In genomic region chr1:232591344-232591743, GRCh38 we compare ENCODE assay signal across 21 cellular contexts. TPM values are rescaled to one million over a fixed set of nuclear protein-coding genes. Genes with fewer than 3 reads are reported as not detected.
A peak's percentile ranks its signal among the peaks of the same experiment; 100 is the strongest.
DNase-seq lines count a peak whose midpoint lies in the region; ATAC-seq and TF ChIP-seq lines count a peak whose summit lies in the region.
"Had no signal": no experiment of that assay in that cellular context is flagged by ENCODE, and none has a peak within 500 bp of the region (broad histone marks: within the 10 kb centered on the region; RNA-seq: fewer than 3 reads in every experiment).

No MANE protein-coding gene starts in this region.

- H3F3A ChIP-seq in neural progenitor cell (ENCODE audit: low read depth), result peaks cover 18% of the 10 kb centered on the region

- no peak overlapping the region for H3K4me3 Mint-ChIP-seq in dendritic cell treated with granulocyte-macrophage colony-stimulating factor and Interleukin-4, amounts not matched to agents 40 ng/mL and 50 ng/mL, for 4 days
- no peak overlapping the region for H3K4me3 Mint-ChIP-seq in neural progenitor cell
- H3K4me3 Mint-ChIP-seq: activated naive CD8-positive, alpha-beta T cell treated with anti-CD3 and anti-CD28 coated beads, Interleukin-2, amount 50 U/mL, for 24 hours; activated T-helper 1 cell treated with anti-CD3 and anti-CD28 coated beads, Interleukin-12 subunit alpha, Interleukin-12 subunit beta, Interleukin-2, Interleukin-4 antibody, amounts not matched to agents 30 ng/mL and 10 ng/mL and 1 ng/mL, durations not matched to agents 14 hours and 24 hours and 36 hours; stimulated activated naive CD8-positive, alpha-beta T cell treated with anti-CD3 and anti-CD28 coated beads, Interleukin-15, Interleukin-2, amounts not matched to agents 100 ng/mL and 50 ng/mL, for 24 hours had no signal

- WGBS in right cardiac atrium, result 80% methylated on average over 3 of the region's 3 CpGs
- 79 to 98% methylated on average over 3 of the region's 3 CpGs for WGBS in upper lobe of left lung, 2 donors

- H3K9me3 Mint-ChIP-seq in dendritic cell treated with granulocyte-macrophage colony-stimulating factor and Interleukin-4, amounts not matched to agents 40 ng/mL and 50 ng/mL, for 4 days, result peaks cover 12% of the 10 kb centered on the region
- H3K9me3 Mint-ChIP-seq in neural progenitor cell, result peaks cover 7% of the 10 kb centered on the region

- no peak for DNase-seq in right cardiac atrium
- DNase-seq in cardiac septum (ENCODE audit: low spot score), result no peak
- peak; percentile 48 for DNase-seq in neural progenitor cell (ENCODE audit: low spot score)
- DNase-seq in upper lobe of left lung, result peak in 1 of 2 donors; percentile 22
- DNase-seq: ACHN; activated naive CD8-positive, alpha-beta T cell treated with anti-CD3 and anti-CD28 coated beads, Interleukin-2, amount 50 U/mL, for 24 hours; CD8-positive, alpha-beta memory T cell; EL; Kasumi-1; NCI-H1436 treated with DMSO at 0.1 percent for 48 hours; posterior cingulate gyrus; stimulated activated CD4-positive, alpha-beta T cell treated with anti-CD3 and anti-CD28 coated beads, Interleukin-15, amount 100 ng/mL, for 24 hours; T-helper 1 cell had no signal

- H3K4me2 ChIP-seq in neural progenitor cell, result peak overlapping the region; percentile 10

- peaks cover 5% of the 10 kb centered on the region for H4K20me1 ChIP-seq in neural progenitor cell (ENCODE audit: low read depth)

- H3K27ac Mint-ChIP-seq in dendritic cell treated with granulocyte-macrophage colony-stimulating factor and Interleukin-4, amounts not matched to agents 40 ng/mL and 50 ng/mL, for 4 days, result peak overlapping the region; percentile 95
- H3K27ac Mint-ChIP-seq in neural progenitor cell, result peak overlapping the region; percentile 57
- H3K27ac Mint-ChIP-seq: activated naive CD8-positive, alpha-beta T cell treated with anti-CD3 and anti-CD28 coated beads, Interleukin-2, amount 50 U/mL, for 24 hours; activated T-helper 1 cell treated with anti-CD3 and anti-CD28 coated beads, Interleukin-12 subunit alpha, Interleukin-12 subunit beta, Interleukin-2, Interleukin-4 antibody, amounts not matched to agents 30 ng/mL and 10 ng/mL and 1 ng/mL, durations not matched to agents 14 hours and 24 hours and 36 hours had no signal

- peaks cover 11% of the 10 kb centered on the region for H3K36me3 Mint-ChIP-seq in dendritic cell treated with granulocyte-macrophage colony-stimulating factor and Interleukin-4, amounts not matched to agents 40 ng/mL and 50 ng/mL, for 4 days (ENCODE audit: low read depth)
- peaks cover 30% of the 10 kb centered on the region for H3K36me3 Mint-ChIP-seq in neural progenitor cell
- H3K36me3 Mint-ChIP-seq: naive B cell had no signal

- H3K4me3 ChIP-seq in right cardiac atrium (ENCODE audit: low read length) (no peak overlapping the region), neural progenitor cell (no peak overlapping the region), upper lobe of left lung (no peak overlapping the region)
- H3K4me3 ChIP-seq: cardiac muscle cell had no signal

- no peak overlapping the region for H3K9ac ChIP-seq in neural progenitor cell

- ATAC-seq in right cardiac atrium (no peak), upper lobe of left lung (ENCODE audit: low FRiP score in 2 of 2) (no peak), GM21825 (IDR thresholded peaks at IDR 0.05; ENCODE audit: unreplicated experiment) (no peak), HG02678 (IDR thresholded peaks at IDR 0.05; ENCODE audit: unreplicated experiment) (no peak), HG02763 (IDR thresholded peaks at IDR 0.05; ENCODE audit: unreplicated experiment) (no peak)
- ATAC-seq: activated naive CD8-positive, alpha-beta T cell treated with anti-CD3 and anti-CD28 coated beads, Interleukin-2, amount 50 U/mL, for 24 hours had no signal

- TF ChIP-seq EP300 in upper lobe of left lung (IDR thresholded peaks at IDR 0.05), result no peak

- intact Hi-C loops in right cardiac atrium (cut with DNase I), result no loop called here
- intact Hi-C loops in cardiac septum (cut with DNase I), result no loop called here
- intact Hi-C loops in dendritic cell treated with granulocyte-macrophage colony-stimulating factor and Interleukin-4, amounts not matched to agents 40 ng/mL and 50 ng/mL, for 4 days (cut with micrococcal nuclease), result loop anchor here (2.0 kb wide), 1 partner anchor 29 kb away; no protein-coding TSS in a partner anchor

- peaks cover 63% of the 10 kb centered on the region for H3K4me1 Mint-ChIP-seq in dendritic cell treated with granulocyte-macrophage colony-stimulating factor and Interleukin-4, amounts not matched to agents 40 ng/mL and 50 ng/mL, for 4 days (ENCODE audit: low read depth)
- H3K4me1 Mint-ChIP-seq in neural progenitor cell, result peaks cover 62% of the 10 kb centered on the region

- no peaks in the 10 kb centered on the region for H3K27me3 Mint-ChIP-seq in dendritic cell treated with granulocyte-macrophage colony-stimulating factor and Interleukin-4, amounts not matched to agents 40 ng/mL and 50 ng/mL, for 4 days
- H3K27me3 Mint-ChIP-seq in neural progenitor cell (ENCODE audit: insufficient read depth, low read depth), result peaks cover 3% of the 10 kb centered on the region
- H3K27me3 Mint-ChIP-seq: activated naive CD8-positive, alpha-beta T cell treated with anti-CD3 and anti-CD28 coated beads, Interleukin-2, amount 50 U/mL, for 24 hours; CD8-positive, alpha-beta memory T cell; naive B cell; stimulated activated naive CD8-positive, alpha-beta T cell treated with anti-CD3 and anti-CD28 coated beads, Interleukin-15, Interleukin-2, amounts not matched to agents 100 ng/mL and 50 ng/mL, for 24 hours had no signal

- H3K27me3 ChIP-seq in right cardiac atrium (ENCODE audit: control insufficient read depth, insufficient read depth) (no peaks in the 10 kb centered on the region), neural progenitor cell (no peaks in the 10 kb centered on the region), upper lobe of left lung (no peaks in the 10 kb centered on the region)
- H3K27me3 ChIP-seq: cardiac muscle cell had no signal

- no peak for TF ChIP-seq POLR2A in upper lobe of left lung (IDR thresholded peaks at IDR 0.05)

- H3K36me3 ChIP-seq in neural progenitor cell (no peaks in the 10 kb centered on the region), upper lobe of left lung (no peaks in the 10 kb centered on the region)
- H3K36me3 ChIP-seq: cardiac muscle cell had no signal

- H3K4me1 ChIP-seq in right cardiac atrium (ENCODE audit: control insufficient read depth, insufficient read depth, low read length), result peaks cover 23% of the 10 kb centered on the region
- peaks cover 52% of the 10 kb centered on the region for H3K4me1 ChIP-seq in neural progenitor cell
- peaks cover 16 to 40% (median 32%) of the 10 kb centered on the region in 4 donors for H3K4me1 ChIP-seq in upper lobe of left lung

- no peak for TF ChIP-seq CTCF in neural progenitor cell (IDR thresholded peaks at IDR 0.05)
- TF ChIP-seq CTCF in upper lobe of left lung (IDR thresholded peaks at IDR 0.05), result no peak

- H2AFZ ChIP-seq in neural progenitor cell (replicated peaks), result no peak overlapping the region

- no peaks in the 10 kb centered on the region for H3K9me3 ChIP-seq in right cardiac atrium (ENCODE audit: control insufficient read depth, low read length)
- no peaks in the 10 kb centered on the region for H3K9me3 ChIP-seq in neural progenitor cell (ENCODE audit: low read depth)
- no peaks in the 10 kb centered on the region for H3K9me3 ChIP-seq in upper lobe of left lung

- peak overlapping the region; percentile 93 for H3K27ac ChIP-seq in right cardiac atrium (ENCODE audit: low read length)
- peak overlapping the region; percentile 49 for H3K27ac ChIP-seq in neural progenitor cell
- peak overlapping the region; percentile 76 to 81 (median 78) for H3K27ac ChIP-seq in upper lobe of left lung
- H3K27ac ChIP-seq: cardiac muscle cell had no signal

- H3K79me2 ChIP-seq in neural progenitor cell (ENCODE audit: low read depth), result no peaks in the 10 kb centered on the region

RNA-seq across cellular contexts. Expression of gene SIPA1L2, which starts 38.6 kb away (rescaled TPM):
- 100 to 1,000 TPM in 3 of 4 donors, 10 to 100 TPM in 1; 90.2 to 117 (median 107) TPM for total RNA-seq in right cardiac atrium
- polyA plus RNA-seq in right cardiac atrium, result 32.7 TPM
- 98.7 TPM for total RNA-seq in cardiac septum
- 19.5 and 24.8 TPM in 2 replicates for total RNA-seq in neural progenitor cell (ENCODE audit: low replicate concordance)
- total RNA-seq in upper lobe of left lung, result 10 to 100 TPM; 23.3 to 51.3 (median 34.2) TPM
